9 cellular contexts compared by ENCODE assay signal in genomic region chr2:47345584-47345913, GRCh38. TPM values are rescaled to one million over a fixed set of nuclear protein-coding genes. Genes with fewer than 3 reads are reported as not detected.
A peak's percentile ranks its signal among the peaks of the same experiment; 100 is the strongest.
DNase-seq lines count a peak whose midpoint lies in the region; ATAC-seq, FAIRE-seq and TF ChIP-seq lines count a peak whose summit lies in the region.
"Had no signal": no experiment of that assay in that cellular context is flagged by ENCODE, and none has a peak within 500 bp of the region (broad histone marks: within the 10 kb centered on the region; RNA-seq: fewer than 3 reads in every experiment).

No MANE protein-coding gene starts in this region.

- H3K4me3 ChIP-seq in astrocyte (ENCODE audit: insufficient read depth, low read depth, low read length) (peak overlapping the region; percentile 62), liver (ENCODE audit: low read depth in 1 of 3, low read length in 3 of 3) (peak overlapping the region in 1 of 3 donors; percentile 24), suprapubic skin (peak overlapping the region; percentile 34)

- peak overlapping the region; percentile 87 for H3K4me2 ChIP-seq in astrocyte (ENCODE audit: low read length)

- peak overlapping the region; percentile 86 for H3K9ac ChIP-seq in astrocyte (ENCODE audit: low read length)
- peak overlapping the region in 1 of 2 donors; percentile 38 for H3K9ac ChIP-seq in liver (ENCODE audit: low read depth in 1 of 2, low read length in 2 of 2)

- peak overlapping the region; percentile 79 for H2AFZ ChIP-seq in astrocyte (ENCODE audit: low read depth, low read length)

- H3K36me3 Mint-ChIP-seq in astrocyte (ENCODE audit: low read depth, unreplicated experiment) = no peaks in the 10 kb centered on the region

- TF ChIP-seq CTCF in astrocyte (IDR thresholded peaks at IDR 0.05; ENCODE audit: insufficient read depth, low read depth, low read length) = no peak
- no peak for TF ChIP-seq CTCF in liver (IDR thresholded peaks at IDR 0.05; ENCODE audit: low read depth, low read length, missing input control)
- TF ChIP-seq CTCF in suprapubic skin (IDR thresholded peaks at IDR 0.05) = no peak

- H3K27me3 Mint-ChIP-seq in astrocyte (ENCODE audit: low read depth, unreplicated experiment) = no peaks in the 10 kb centered on the region
- peaks cover 44% of the 10 kb centered on the region for H3K27me3 Mint-ChIP-seq in stimulated activated naive CD8-positive, alpha-beta T cell treated with anti-CD3 and anti-CD28 coated beads, Interleukin-15, amount 100 ng/mL, for 72 hours

- H3K27ac ChIP-seq in astrocyte (ENCODE audit: low read depth, low read length) = peak overlapping the region; percentile 83
- peak overlapping the region; percentile 36 to 37 for H3K27ac ChIP-seq in liver (ENCODE audit: low read depth in 1 of 2, low read length in 2 of 2)
- peak overlapping the region; percentile 12 for H3K27ac ChIP-seq in suprapubic skin

- H3K9me3 ChIP-seq in astrocyte (ENCODE audit: insufficient read depth, low read depth, low read length) (no peaks in the 10 kb centered on the region), liver (ENCODE audit: control insufficient read depth in 4 of 4, low read length in 3 of 4) (no peaks in the 10 kb centered on the region), suprapubic skin (no peaks in the 10 kb centered on the region)

- H3K4me1 ChIP-seq in astrocyte (ENCODE audit: insufficient read depth, low read length) = peaks cover 17% of the 10 kb centered on the region
- peaks cover 2 to 14% (median 10%) of the 10 kb centered on the region in 4 donors for H3K4me1 ChIP-seq in liver (ENCODE audit: control insufficient read depth in 4 of 4, insufficient read depth in 4 of 4, low read length in 3 of 4)
- H3K4me1 ChIP-seq in suprapubic skin = peaks cover 16% of the 10 kb centered on the region

- peaks cover 3% of the 10 kb centered on the region for H3K79me2 ChIP-seq in astrocyte (ENCODE audit: insufficient read depth, low read length)

- H3K27ac Mint-ChIP-seq in astrocyte (ENCODE audit: unreplicated experiment) = peak overlapping the region; percentile 96
- no peak overlapping the region for H3K27ac Mint-ChIP-seq in stimulated activated naive CD8-positive, alpha-beta T cell treated with anti-CD3 and anti-CD28 coated beads, Interleukin-15, amount 100 ng/mL, for 72 hours

- no peak for ATAC-seq in stimulated activated naive CD8-positive, alpha-beta T cell treated with anti-CD3 and anti-CD28 coated beads, Interleukin-15, amount 100 ng/mL, for 72 hours
- ATAC-seq in GM19328 (IDR thresholded peaks at IDR 0.05; ENCODE audit: unreplicated experiment) = no peak

- peak; percentile 63 for DNase-seq in NCI-H1105 (lab: John Stamatoyannopoulos, UW)
- no peak for DNase-seq in NCI-H1105 treated with DMSO at 0.1 percent for 48 hours (lab: John Stamatoyannopoulos, UW)
- DNase-seq in astrocyte (ENCODE audit: low read depth) = no peak
- no peak for DNase-seq in suprapubic skin (ENCODE audit: low spot score in 2 of 2)
- DNase-seq in OCI-M2 (lab: John Stamatoyannopoulos, UW; ENCODE audit: unreplicated experiment) = no peak
- no peak for DNase-seq in stimulated activated naive CD8-positive, alpha-beta T cell treated with anti-CD3 and anti-CD28 coated beads, Interleukin-15, amount 100 ng/mL, for 72 hours

- TF ChIP-seq EP300 in suprapubic skin (IDR thresholded peaks at IDR 0.05) = no peak

- no peak for TF ChIP-seq RAD21 in liver (IDR thresholded peaks at IDR 0.05)

- H3K9me3 Mint-ChIP-seq in astrocyte (ENCODE audit: unreplicated experiment) = peaks cover 1% of the 10 kb centered on the region
- H3K9me3 Mint-ChIP-seq in stimulated activated naive CD8-positive, alpha-beta T cell treated with anti-CD3 and anti-CD28 coated beads, Interleukin-15, amount 100 ng/mL, for 72 hours = no peaks in the 10 kb centered on the region

- 27% methylated on average over 4 of the region's 4 CpGs for WGBS in liver
- WGBS in suprapubic skin = 40% methylated on average over 4 of the region's 4 CpGs

- H3K4me3 Mint-ChIP-seq in astrocyte (ENCODE audit: unreplicated experiment) = peak overlapping the region; percentile 92
- peak overlapping the region in 1 of 2 donors; percentile 14 for H3K4me3 Mint-ChIP-seq in stimulated activated naive CD8-positive, alpha-beta T cell treated with anti-CD3 and anti-CD28 coated beads, Interleukin-15, amount 100 ng/mL, for 72 hours

- H3K27me3 ChIP-seq in astrocyte (ENCODE audit: insufficient read depth, low read length) = no peaks in the 10 kb centered on the region
- H3K27me3 ChIP-seq in liver (ENCODE audit: control insufficient read depth in 4 of 4, insufficient read depth in 4 of 4, low read length in 3 of 4) = no peaks in the 10 kb centered on the region
- no peaks in the 10 kb centered on the region for H3K27me3 ChIP-seq in suprapubic skin

- H4K20me1 ChIP-seq in astrocyte (ENCODE audit: insufficient read depth, low read length) = no peaks in the 10 kb centered on the region

- peaks cover 16% of the 10 kb centered on the region for H3K4me1 Mint-ChIP-seq in astrocyte (ENCODE audit: low read depth, unreplicated experiment)
- peaks cover 12% of the 10 kb centered on the region for H3K4me1 Mint-ChIP-seq in stimulated activated naive CD8-positive, alpha-beta T cell treated with anti-CD3 and anti-CD28 coated beads, Interleukin-15, amount 100 ng/mL, for 72 hours

- TF ChIP-seq POLR2A in suprapubic skin (IDR thresholded peaks at IDR 0.05) = no peak

- no peaks in the 10 kb centered on the region for H3K36me3 ChIP-seq in astrocyte (ENCODE audit: insufficient read depth, low read length)
- H3K36me3 ChIP-seq in liver (ENCODE audit: control insufficient read depth in 4 of 4, insufficient read depth in 3 of 4, low read depth in 1 of 4, low read length in 3 of 4) = no peaks in the 10 kb centered on the region
- no peaks in the 10 kb centered on the region for H3K36me3 ChIP-seq in suprapubic skin

- FAIRE-seq in astrocyte (lab: Jason Lieb, UNC) = no peak
- FAIRE-seq: A204.1 had no signal

TF ChIP-seq in liver, 16 proteins besides CTCF, POLR2A, EP300 and RAD21 (continues in another document):
- TF ChIP-seq EGR1 (IDR thresholded peaks at IDR 0.05; ENCODE audit: low read depth in 2 of 2) = no peak
- no peak for TF ChIP-seq FOXA2 (IDR thresholded peaks at IDR 0.05)
- no peak for TF ChIP-seq TAF1 (conservative IDR thresholded peaks at IDR 0.05)
- TF ChIP-seq MAX (IDR thresholded peaks at IDR 0.05) = no peak
- no peak for TF ChIP-seq GABPA (IDR thresholded peaks at IDR 0.05 in 1 of 2, conservative IDR thresholded peaks at IDR 0.05 in 1 of 2)
- no peak for TF ChIP-seq YY1 (IDR thresholded peaks at IDR 0.05)
- TF ChIP-seq FOXA1 (IDR thresholded peaks at IDR 0.05) = no peak
- no peak for TF ChIP-seq ZBTB33 (IDR thresholded peaks at IDR 0.05)
- TF ChIP-seq JUND (IDR thresholded peaks at IDR 0.05) = no peak
- no peak for TF ChIP-seq HNF4A (conservative IDR thresholded peaks at IDR 0.05)
- TF ChIP-seq RXRA (IDR thresholded peaks at IDR 0.05) = no peak
- no peak for TF ChIP-seq SP1 (IDR thresholded peaks at IDR 0.05)
- TF ChIP-seq HNF4G (IDR thresholded peaks at IDR 0.05) = no peak
- no peak for TF ChIP-seq REST (IDR thresholded peaks at IDR 0.05)

RNA-seq across cellular contexts. Expression of gene EPCAM, which starts 23.6 kb away (rescaled TPM):
- total RNA-seq in astrocyte (15.2 and 23.5 TPM in 2 replicates), liver (10 to 100 TPM in 1 of 2 donors, 1 to 10 TPM in 1; 1.5 to 21.8 TPM), suprapubic skin (10 to 100 TPM in 2 of 4 donors, 1 to 10 TPM in 2; 2.5 to 23.3 (median 12.5) TPM)
- polyA plus RNA-seq in liver = 1 to 10 TPM; 1.4 to 5.2 TPM

RNA-seq across cellular contexts. Expression of gene MSH2, which starts 57.4 kb away (rescaled TPM):
- 16.0 and 16.2 TPM in 2 replicates for total RNA-seq in astrocyte
- total RNA-seq in liver = 10 to 100 TPM in 1 of 2 donors, 1 to 10 TPM in 1; 4.7 to 33.3 TPM
- 1 to 10 TPM; 1.6 to 2.9 TPM for polyA plus RNA-seq in liver
- total RNA-seq in suprapubic skin = 10 to 100 TPM; 11.8 to 18.1 (median 13.8) TPM

Comparison
In these comparisons a context has a peak if more than half of its experiments do, and no peak if none do; other contexts are left out.
1. H3K27ac ChIP-seq: peak in every context shown above with its lines; median percentile 83 in astrocyte; 36 in liver; 12 in suprapubic skin.